In genomic region chr19:57934820-57935665, GRCh38 we compare ENCODE assay signal across 9 cellular contexts. TPM values are rescaled to one million over a fixed set of nuclear protein-coding genes. Genes with fewer than 3 reads are reported as not detected.
DNase-seq lines count a peak whose midpoint lies in the region; ATAC-seq and TF ChIP-seq lines count a peak whose summit lies in the region.
"Had no signal": no experiment of that assay in that cellular context is flagged by ENCODE, and none has a peak within 500 bp of the region (broad histone marks: within the 10 kb centered on the region; RNA-seq: fewer than 3 reads in every experiment).

Gene ZNF418 (minus strand): TSS chr19:57935402. CDS start chr19:57933822, 1,580 bp downstream.

- H3K9me3 ChIP-seq in CD4-positive, alpha-beta T cell (ENCODE audit: control insufficient read depth, low read length): peaks cover 84% of the 10 kb centered on the region

- no peaks in the 10 kb centered on the region for H3K27me3 ChIP-seq in CD4-positive, alpha-beta T cell (ENCODE audit: control insufficient read depth, insufficient read depth, low read length)
- H3K27me3 ChIP-seq in layer of hippocampus (ENCODE audit: control insufficient read depth, insufficient read depth, low read length): no peaks in the 10 kb centered on the region

- H3K27ac ChIP-seq in CD4-positive, alpha-beta T cell (ENCODE audit: low read depth, low read length): peak within 1 kb of the TSS; percentile 50
- H3K27ac ChIP-seq in layer of hippocampus (ENCODE audit: low read depth, low read length): peak within 1 kb of the TSS; percentile 35

- H3K36me3 Mint-ChIP-seq in CD4-positive, alpha-beta T cell (ENCODE audit: low read depth): peaks cover 93% of the 10 kb centered on the region
- peaks cover 52% of the 10 kb centered on the region for H3K36me3 Mint-ChIP-seq in WTC11

- H3K27me3 Mint-ChIP-seq in CD4-positive, alpha-beta T cell: no peaks in the 10 kb centered on the region
- no peaks in the 10 kb centered on the region for H3K27me3 Mint-ChIP-seq in WTC11 (ENCODE audit: low read depth)

- POLR2A ChIA-PET in CD4-positive, alpha-beta T cell (lab: Charles Lee): interaction anchor here (1.2 to 2.4 kb wide), 2 partner anchors 18 to 68 kb away, joined by 7 to 14 read pairs; partner anchors contain the start of genes ZNF417 and ZNF606
- POLR2A ChIA-PET in WTC11 (lab: Charles Lee): interaction anchor here (0.5 to 1.8 kb wide), 11 partner anchors 18 to 321 kb away, joined by 3 to 13 read pairs (median 3); partner anchors contain the start of genes ZNF134, ZNF135, ZNF417 and ZNF586

- ATAC-seq in CD4-positive, alpha-beta T cell (ENCODE audit: poor library complexity): peak; percentile 99
- ATAC-seq in HG03066 (IDR thresholded peaks at IDR 0.05; ENCODE audit: low read depth, unreplicated experiment): peak; percentile 60
- peak; percentile 99 for ATAC-seq in WTC11

- H3K4me3 Mint-ChIP-seq in CD4-positive, alpha-beta T cell: peak within 1 kb of the TSS; percentile 94
- H3K4me3 Mint-ChIP-seq in WTC11: peak within 1 kb of the TSS; percentile 100

- intact Hi-C loops in CD4-positive, alpha-beta T cell (cut with DNase I, micrococcal nuclease): no loop called here

- H3K4me1 Mint-ChIP-seq in CD4-positive, alpha-beta T cell (ENCODE audit: low read depth): peaks cover 11% of the 10 kb centered on the region
- H3K4me1 Mint-ChIP-seq in WTC11: peaks cover 14% of the 10 kb centered on the region

- DNase-seq in CD4-positive, alpha-beta T cell: peak in 7 of 10 experiments; percentile 5 to 43 (median 14)
- DNase-seq in WTC11 (ENCODE audit: low spot score) (peak; percentile 71), dermis blood vessel endothelial cell (peak; percentile 84), NCI-H1694 (lab: John Stamatoyannopoulos, UW) (no peak), NCI-H526 treated with DMSO at 0.1 percent for 48 hours (lab: John Stamatoyannopoulos, UW) (no peak)
- DNase-seq in stimulated activated CD4-positive, alpha-beta T cell treated with anti-CD3 and anti-CD28 coated beads, Interleukin-12 subunit alpha, Interleukin-12 subunit beta, amount 100 ng/mL, for 4 hours: peak; percentile 11

- peak within 1 kb of the TSS; percentile 90 for H3K27ac Mint-ChIP-seq in CD4-positive, alpha-beta T cell
- peak within 1 kb of the TSS; percentile 98 for H3K27ac Mint-ChIP-seq in WTC11

- CTCF ChIA-PET in CD4-positive, alpha-beta T cell (lab: Charles Lee): no interaction called here
- CTCF ChIA-PET in WTC11 (lab: Charles Lee): interaction anchor here (0.6 to 1.2 kb wide), 9 partner anchors 13 to 223 kb away, joined by 3 to 4 read pairs (median 3); partner anchors contain the start of gene ZNF417

- peaks cover 21% of the 10 kb centered on the region for H3K9me3 Mint-ChIP-seq in CD4-positive, alpha-beta T cell
- H3K9me3 Mint-ChIP-seq in WTC11: peaks cover 2% of the 10 kb centered on the region

- TF ChIP-seq CTCF in CD4-positive, alpha-beta T cell (IDR thresholded peaks at IDR 0.05): no peak
- no peak for TF ChIP-seq CTCF in WTC11 (IDR thresholded peaks at IDR 0.05)

TF ChIP-seq in WTC11, 78 proteins besides CTCF, POLR2A, EP300 and RAD21 (continues in another document):
- TF ChIP-seq SMAD4 (CRISPR knock-in tag; IDR thresholded peaks at IDR 0.05): 0 out of 2 replicates have a peak, but pooled peaks have one; percentile 41
- no peak for TF ChIP-seq NR3C1 (CRISPR knock-in tag; conservative IDR thresholded peaks at IDR 0.05; ENCODE audit: low read depth)
- no peak for TF ChIP-seq SMAD3 (CRISPR knock-in tag; IDR thresholded peaks at IDR 0.05; ENCODE audit: borderline replicate concordance)
- no peak for TF ChIP-seq ZNF219 (CRISPR knock-in tag; IDR thresholded peaks at IDR 0.05; ENCODE audit: borderline replicate concordance)
- TF ChIP-seq ZNF425 (CRISPR knock-in tag; conservative IDR thresholded peaks at IDR 0.05): no peak
- peak; percentile 62; the same call in 1 of the 2 replicates for TF ChIP-seq E2F5 (CRISPR knock-in tag; IDR thresholded peaks at IDR 0.05)
- no peak for TF ChIP-seq ETV6 (CRISPR knock-in tag; IDR thresholded peaks at IDR 0.05)
- peak; percentile 71 for TF ChIP-seq HMGXB4 (CRISPR knock-in tag; IDR thresholded peaks at IDR 0.05)
- no peak for TF ChIP-seq PREB (CRISPR knock-in tag; IDR thresholded peaks at IDR 0.05; ENCODE audit: borderline replicate concordance)
- TF ChIP-seq E2F1 (CRISPR knock-in tag; IDR thresholded peaks at IDR 0.05): no peak
- peak; percentile 77 for TF ChIP-seq NFYB (CRISPR knock-in tag; conservative IDR thresholded peaks at IDR 0.05; ENCODE audit: low read depth)
- no peak for TF ChIP-seq ATF1 (CRISPR knock-in tag; IDR thresholded peaks at IDR 0.05)
- no peak for TF ChIP-seq CREM (CRISPR knock-in tag; IDR thresholded peaks at IDR 0.05)
- TF ChIP-seq USF1 (CRISPR knock-in tag; IDR thresholded peaks at IDR 0.05): no peak
- no peak for TF ChIP-seq IRF1 (CRISPR knock-in tag; IDR thresholded peaks at IDR 0.05)
- TF ChIP-seq ZNF416 (CRISPR knock-in tag; IDR thresholded peaks at IDR 0.05): peak; percentile 78; the same call in 1 of the 2 replicates
- 0 out of 2 replicates have a peak, but pooled peaks have one; percentile 50 for TF ChIP-seq ZNF232 (CRISPR knock-in tag; IDR thresholded peaks at IDR 0.05)
- TF ChIP-seq MYBL2 (CRISPR knock-in tag; IDR thresholded peaks at IDR 0.05): 0 out of 2 replicates have a peak, but pooled peaks have one; percentile 60

RNA-seq across cellular contexts. Expression of gene ZNF418, which starts in this region (rescaled TPM):
- 1 to 10 TPM; 3.5 to 4.4 TPM for total RNA-seq in CD4-positive, alpha-beta T cell
- total RNA-seq in WTC11 (2021) (19.6 to 21.1 TPM (median 20.8 TPM) in 3 replicates), dermis blood vessel endothelial cell (4.3 and 4.9 TPM in 2 replicates)
- total RNA-seq: HT1080 had no signal

Comparison
In these comparisons a context has a peak if more than half of its experiments do, and no peak if none do; other contexts are left out.
1. DNase-seq: peak in CD4-positive, alpha-beta T cell (7 of 10), WTC11 (single experiment), dermis blood vessel endothelial cell (single experiment) and stimulated activated CD4-positive, alpha-beta T cell treated with anti-CD3 and anti-CD28 coated beads, Interleukin-12 subunit alpha, Interleukin-12 subunit beta, amount 100 ng/mL, for 4 hours (single experiment); none in NCI-H1694 (single experiment) and NCI-H526 treated with DMSO at 0.1 percent for 48 hours (single experiment).
2. Peak in every context shown above with its lines, with median percentiles within 50 percentile points of each other: ATAC-seq.